Comparison of ENCODE assay signal across 8 cellular contexts in genomic region chr9:21994526-21994995, GRCh38. TPM values are rescaled to one million over a fixed set of nuclear protein-coding genes. Genes with fewer than 3 reads are reported as not detected.
DNase-seq lines count a peak whose midpoint lies in the region; ATAC-seq and TF ChIP-seq lines count a peak whose summit lies in the region.

Gene CDKN2B-AS1, plus strand, starts transcription at chr9:21994791.

- WGBS in spleen, 5 donors: 0 to 1% (median 0%) methylated on average over 14 to 44 of the region's 44 CpGs

- H3K9me3 ChIP-seq in RWPE2 (ENCODE audit: severe bottlenecking) (no peaks in the 10 kb centered on the region), spleen (peaks cover 0 to 5% (median 0%) of the 10 kb centered on the region in 8 donors)

- H3K4me3 Mint-ChIP-seq in IgD-negative memory B cell: peak within 1 kb of the TSS; percentile 96 to 100 (median 100)

- no peak for TF ChIP-seq CTCF in GM12864 (IDR thresholded peaks at IDR 0.05; ENCODE audit: low read depth, low read length, missing control alignments)
- TF ChIP-seq CTCF in RWPE2 (IDR thresholded peaks at IDR 0.05; ENCODE audit: poor library complexity, severe bottlenecking): peak; percentile 37
- no peak for TF ChIP-seq CTCF in brain microvascular endothelial cell (IDR thresholded peaks at IDR 0.05; ENCODE audit: low read depth, low read length, missing control alignments)
- TF ChIP-seq CTCF in spleen (IDR thresholded peaks at IDR 0.05 in 8 of 11, conservative IDR thresholded peaks at IDR 0.05 in 3 of 11): no peak

- H3K27ac Mint-ChIP-seq in IgD-negative memory B cell: peak within 1 kb of the TSS; percentile 93 to 98 (median 97)

- ATAC-seq in GM21825 (IDR thresholded peaks at IDR 0.05; ENCODE audit: unreplicated experiment) (peak; percentile 51), RWPE2 (ENCODE audit: low read depth) (peak; percentile 68)

- peaks cover 2% of the 10 kb centered on the region for H3K36me3 Mint-ChIP-seq in IgD-negative memory B cell

- H3K4me3 ChIP-seq in GM12864 (ENCODE audit: low read depth, low read length) (peak within 1 kb of the TSS; percentile 65), RWPE2 (ENCODE audit: severe bottlenecking) (peak within 1 kb of the TSS; percentile 79), brain microvascular endothelial cell (ENCODE audit: low read depth, low read length) (peak within 1 kb of the TSS; percentile 94), spleen (peak within 1 kb of the TSS; percentile 39 to 92 (median 83))

- H3K4me1 Mint-ChIP-seq in IgD-negative memory B cell: peaks cover 11 to 16% (median 15%) of the 10 kb centered on the region in 3 donors

- H3K36me3 ChIP-seq in RWPE2 (ENCODE audit: low read depth): peaks cover 42% of the 10 kb centered on the region
- H3K36me3 ChIP-seq in brain microvascular endothelial cell (replicated peaks): no peaks in the 10 kb centered on the region
- no peaks in the 10 kb centered on the region for H3K36me3 ChIP-seq in spleen

- TF ChIP-seq POLR2A in spleen (IDR thresholded peaks at IDR 0.05): no peak

- DNase-seq in GM12864 (ENCODE audit: low read depth) (peak; percentile 18), RWPE2 (ENCODE audit: low spot score) (peak; percentile 86), brain microvascular endothelial cell (peak; percentile 60), islet precursor cell (peak; percentile 86), spleen (peak; percentile 93), NOMO-1 treated with dmso at 0.1 percent for 144 hours (lab: John Stamatoyannopoulos, UW; ENCODE audit: unreplicated experiment) (no peak)

- intact Hi-C loops in spleen (cut with DNase I; ENCODE audit: low total_unique reads): no loop called here

- H3K27ac ChIP-seq in RWPE2 (ENCODE audit: poor library complexity, severe bottlenecking) (peak within 1 kb of the TSS; percentile 89), brain microvascular endothelial cell (peak within 1 kb of the TSS; percentile 85), spleen (peak within 1 kb of the TSS; percentile 54 to 97 (median 94))

- H3K27me3 Mint-ChIP-seq in IgD-negative memory B cell: peaks cover 8% of the 10 kb centered on the region

- H3K27me3 ChIP-seq in RWPE2 (ENCODE audit: insufficient read depth, poor library complexity, severe bottlenecking) (no peaks in the 10 kb centered on the region), brain microvascular endothelial cell (replicated peaks) (no peaks in the 10 kb centered on the region), spleen (replicated peaks in 1 of 7) (peaks cover 0 to 40% (median 10%) of the 10 kb centered on the region in 7 donors)

- peaks cover 0 to 2% (median 0%) of the 10 kb centered on the region in 3 donors for H3K9me3 Mint-ChIP-seq in IgD-negative memory B cell

- H3K4me1 ChIP-seq in RWPE2 (ENCODE audit: insufficient read depth, poor library complexity, severe bottlenecking): peaks cover 25% of the 10 kb centered on the region
- peaks cover 7 to 56% (median 24%) of the 10 kb centered on the region in 6 donors for H3K4me1 ChIP-seq in spleen

- in situ Hi-C loops in brain microvascular endothelial cell (cut with HindIII; ENCODE audit: low pct_ligation_motif_present, low sequenced_read_pairs): no loop called here

RNA-seq across cellular contexts. Expression of gene CDKN2B-AS1, which starts in this region (rescaled TPM):
- not detected for polyA plus RNA-seq in IgD-negative memory B cell
- 1 to 10 TPM; 2.1 to 6.6 (median 3.1) TPM for total RNA-seq in spleen
- polyA plus RNA-seq in spleen: 1 to 10 TPM in 2 of 3 donors, under 1 TPM in 1; 0.90 to 1.9 (median 1.0) TPM
